In the genomic region with DNA sequence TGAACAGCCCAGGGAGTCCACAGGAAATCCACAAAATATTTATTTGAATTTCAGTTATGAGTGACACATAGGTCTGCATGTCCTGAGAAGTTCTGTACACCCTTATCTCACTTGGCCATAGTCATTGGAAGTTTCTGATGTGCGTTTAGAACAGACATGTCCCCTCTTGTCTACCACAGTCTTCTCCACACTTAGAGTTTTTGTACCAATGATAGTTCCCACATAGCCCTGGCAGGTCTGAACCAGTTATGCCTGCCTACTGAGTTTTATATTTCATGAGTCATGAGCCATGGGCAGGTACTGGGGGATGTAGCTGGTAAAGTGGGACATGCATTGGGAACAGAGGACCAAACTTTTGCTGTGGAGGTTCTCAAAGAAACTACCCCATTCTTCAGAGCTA, we compare ENCODE assay signal across 38 cellular contexts. TPM values are rescaled to one million over a fixed set of nuclear protein-coding genes. Genes with fewer than 3 reads are reported as not detected.
"Had no signal": no experiment of that assay in that cellular context is flagged by ENCODE, and none has a peak within 500 bp of the region (broad histone marks: within the 10 kb centered on the region; RNA-seq: fewer than 3 reads in every experiment).

No MANE protein-coding gene starts in this region.

- H3K27ac ChIP-seq: brain microvascular endothelial cell, Peyer's patch, VCaP had no signal

- H3K4me1 ChIP-seq: Peyer's patch had no signal

- H3K27me3 Mint-ChIP-seq: activated B cell treated with CpG ODN at 0.5 μM for 24 hours; activated CD4-positive, alpha-beta memory T cell treated with anti-CD3 and anti-CD28 coated beads for 36 hours; activated naive CD8-positive, alpha-beta T cell treated with anti-CD3 and anti-CD28 coated beads for 36 hours; IgD-negative memory B cell had no signal

- H3K27me3 ChIP-seq: brain microvascular endothelial cell, MG63, Peyer's patch had no signal

- H3K4me3 Mint-ChIP-seq: activated B cell treated with CpG ODN at 0.5 μM for 24 hours; activated CD4-positive, alpha-beta memory T cell treated with anti-CD3 and anti-CD28 coated beads for 36 hours; activated naive CD8-positive, alpha-beta T cell treated with anti-CD3 and anti-CD28 coated beads for 36 hours had no signal

- DNase-seq: activated B cell treated with CpG ODN at 0.5 μM for 24 hours; activated CD4-positive, alpha-beta memory T cell treated with anti-CD3 and anti-CD28 coated beads for 36 hours; activated CD4-positive, alpha-beta T cell treated with anti-CD3 and anti-CD28 coated beads for 4 hours; activated CD4-positive, alpha-beta T cell treated with anti-CD3 and anti-CD28 coated beads, Interleukin-2, amount 50 U/mL, for 1 hour; activated CD4-positive, CD25-positive, alpha-beta regulatory T cell treated with anti-CD3 and anti-CD28 coated beads, Interleukin-2, amount 50 U/mL, for 72 hours; activated CD8-positive, alpha-beta memory T cell treated with anti-CD3 and anti-CD28 coated beads, Interleukin-2, amount 50 U/mL, for 4 hours; activated effector memory CD4-positive, alpha-beta T cell treated with Interleukin-2 at 50 U/mL for 16 hours; activated naive CD4-positive, alpha-beta T cell; activated naive CD4-positive, alpha-beta T cell treated with anti-CD3 and anti-CD28 coated beads, Interleukin-2, amount 50 U/mL, for 16 hours; activated naive CD8-positive, alpha-beta T cell treated with anti-CD3 and anti-CD28 coated beads for 36 hours; activated T-cell treated with anti-CD3 and anti-CD28 coated beads for 4 hours; activated T-cell treated with anti-CD3 and anti-CD28 coated beads, Interleukin-2, amount 50 U/mL, for 48 hours; amniotic stem cell; aorta; brain microvascular endothelial cell; Karpas-422; KBM-7; MG63; NCI-H1048; NCI-H1105 treated with DMSO at 0.1 percent for 48 hours; NCI-H1436; NCI-H1694; NCI-H1930; NCI-H2081 treated with DMSO at 0.1 percent for 48 hours; NCI-H226; NCI-H524 treated with DMSO at 0.1 percent for 48 hours; PC-3; Peyer's patch; Right ventricle myocardium superior; RPMI8226; SW 1271; T-helper 1 cell; T-helper 2 cell; T-helper 9 cell had no signal

- H3K27ac Mint-ChIP-seq: activated B cell treated with CpG ODN at 0.5 μM for 24 hours; activated CD4-positive, alpha-beta memory T cell treated with anti-CD3 and anti-CD28 coated beads for 36 hours; activated naive CD8-positive, alpha-beta T cell treated with anti-CD3 and anti-CD28 coated beads for 36 hours; IgD-negative memory B cell had no signal

- H3K4me3 ChIP-seq: MG63, Peyer's patch had no signal

- ATAC-seq: PC-3 had no signal

- H3K4me1 Mint-ChIP-seq: activated B cell treated with CpG ODN at 0.5 μM for 24 hours; activated naive CD8-positive, alpha-beta T cell treated with anti-CD3 and anti-CD28 coated beads for 36 hours; IgD-negative memory B cell had no signal

RNA-seq across cellular contexts. Expression of gene ZNF132, which starts 11.3 kb away (rescaled TPM):
- total RNA-seq: PC-3 had no signal

RNA-seq across cellular contexts. Expression of gene RNF225, which starts 33.2 kb away (rescaled TPM):
- total RNA-seq: activated B cell treated with CpG ODN at 0.5 μM for 24 hours, aorta, cardiac septum, NCI-H460, Peyer's patch, Right ventricle myocardium superior had no signal
- polyA plus RNA-seq: aorta, IgD-negative memory B cell had no signal
